20 cellular contexts compared by ENCODE assay signal in the genomic region with DNA sequence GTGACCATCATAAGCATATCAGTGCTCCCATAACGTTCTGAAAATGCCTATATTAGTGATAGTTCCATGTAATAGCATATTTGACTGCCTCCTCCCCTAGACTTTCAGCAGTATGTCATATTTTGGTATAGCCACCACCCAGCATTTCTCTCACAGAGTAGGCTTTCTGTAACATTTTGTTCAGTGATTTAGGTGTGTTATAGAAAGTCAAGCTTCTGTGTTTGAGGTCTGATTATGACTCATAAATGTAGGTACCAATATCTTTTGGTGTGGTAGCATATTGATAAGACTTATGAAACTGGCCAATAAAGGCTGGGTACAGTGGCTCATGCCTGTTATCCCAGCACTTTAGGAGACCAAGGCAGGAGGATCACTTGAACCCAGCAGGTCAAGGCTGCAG.
"Had no signal": no experiment of that assay in that cellular context is flagged by ENCODE, and none has a peak within 500 bp of the region (broad histone marks: within the 10 kb centered on the region; RNA-seq: fewer than 3 reads in every experiment).

No MANE protein-coding gene starts in this region.

- H3K9me3 ChIP-seq: esophagus squamous epithelium, lower lobe of right lung, prostate gland, right lobe of liver had no signal

- H3K27ac Mint-ChIP-seq: dendritic cell treated with granulocyte-macrophage colony-stimulating factor and Interleukin-4, amounts not matched to agents 40 ng/mL and 50 ng/mL, for 4 days; immature natural killer cell; nephron; stimulated activated naive B cell treated with anti-CD40 and anti-IgM and Interleukin-4, amounts not matched to agents 10 μg/mL and 1 μg/mL and 100 μg/mL, for 72 hours had no signal

- H3K79me2 ChIP-seq: parathyroid adenoma had no signal

- H3K27me3 ChIP-seq: esophagus squamous epithelium, right lobe of liver, spleen had no signal

- H3K36me3 ChIP-seq: esophagus squamous epithelium, left ventricle myocardium inferior, lower lobe of right lung, prostate gland, right lobe of liver, spleen had no signal

- H3K36me3 Mint-ChIP-seq: immature natural killer cell had no signal

- H3K9ac ChIP-seq: parathyroid adenoma had no signal

- H2AFZ ChIP-seq: parathyroid adenoma had no signal

- H3K4me1 ChIP-seq: esophagus squamous epithelium, left ventricle myocardium inferior, lower lobe of right lung, prostate gland, right lobe of liver, spleen had no signal

- H3K4me3 ChIP-seq: esophagus squamous epithelium, left ventricle myocardium inferior, lower lobe of right lung, prostate gland, right lobe of liver, spleen had no signal

- H3K27ac ChIP-seq: esophagus squamous epithelium, left ventricle myocardium inferior, lower lobe of right lung, parathyroid adenoma, prostate gland, right lobe of liver, spleen had no signal

- H3K9me3 Mint-ChIP-seq: dendritic cell treated with granulocyte-macrophage colony-stimulating factor and Interleukin-4, amounts not matched to agents 40 ng/mL and 50 ng/mL, for 4 days; immature natural killer cell had no signal

- DNase-seq: esophagus squamous epithelium; foreskin fibroblast; immature natural killer cell; kidney; left cardiac atrium; left ventricle myocardium inferior; lower lobe of right lung; mesenchymal stem cell; occipital lobe; right lobe of liver; spleen; stimulated activated CD4-positive, alpha-beta T cell treated with anti-CD3 and anti-CD28 coated beads, Interleukin-15, amount 100 ng/mL, for 24 hours; stimulated activated CD4-positive, alpha-beta T cell treated with anti-CD3 and anti-CD28 coated beads, Interleukin-1b, Interleukin-23, amount 100 ng/mL, for 48 hours; stimulated activated CD4-positive, alpha-beta T cell treated with anti-CD3 and anti-CD28 coated beads, Interleukin-4, amount 100 ng/mL, for 24 hours; stimulated activated naive B cell treated with anti-CD40 and anti-IgM and Interleukin-4, amounts not matched to agents 10 μg/mL and 1 μg/mL and 100 μg/mL, for 72 hours; trophoblast cell had no signal
